ENCODE assay signal across 11 cellular contexts in the genomic region with DNA sequence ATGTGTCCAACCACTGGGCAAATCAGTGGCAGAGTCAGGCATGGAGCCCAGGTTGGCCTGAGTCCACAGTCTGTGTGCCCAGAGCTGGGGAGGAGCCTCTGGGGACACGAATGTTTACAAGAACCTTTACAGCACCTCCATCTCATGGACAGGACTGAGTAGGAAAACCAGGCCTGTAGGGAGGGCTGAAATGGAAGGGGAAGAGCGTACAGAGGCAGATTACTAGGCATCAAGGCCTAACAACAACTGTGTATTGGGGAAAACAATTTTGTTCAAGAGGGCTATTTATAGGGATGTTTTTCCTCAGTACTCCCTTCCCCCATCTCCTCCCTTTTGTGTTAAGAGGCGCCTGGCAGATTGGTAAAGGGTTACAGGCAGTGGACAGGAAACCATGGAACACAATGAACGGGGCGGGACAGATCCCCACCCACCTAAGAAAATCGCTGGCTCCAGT. TPM values are rescaled to one million over a fixed set of nuclear protein-coding genes. Genes with fewer than 3 reads are reported as not detected.
DNase-seq lines count a peak whose midpoint lies in the region; TF ChIP-seq lines count a peak whose summit lies in the region.
"Had no signal": no experiment of that assay in that cellular context is flagged by ENCODE, and none has a peak within 500 bp of the region (broad histone marks: within the 10 kb centered on the region; RNA-seq: fewer than 3 reads in every experiment).

No MANE protein-coding gene starts in this region.

- TF ChIP-seq CTCF in fibroblast of the aortic adventitia (IDR thresholded peaks at IDR 0.05; ENCODE audit: insufficient read depth, low read length), result no peak
- TF ChIP-seq CTCF in nephron (IDR thresholded peaks at IDR 0.05; ENCODE audit: unreplicated experiment in 3 of 3), result no peak
- TF ChIP-seq CTCF in uterus (IDR thresholded peaks at IDR 0.05), result no peak

- peaks cover 18% of the 10 kb centered on the region for H3K9me3 Mint-ChIP-seq in nephron

- no peaks in the 10 kb centered on the region for H3K27me3 Mint-ChIP-seq in nephron (ENCODE audit: low read depth)
- H3K27me3 Mint-ChIP-seq: activated naive CD8-positive, alpha-beta T cell had no signal

- no peak for TF ChIP-seq POLR2A in uterus (IDR thresholded peaks at IDR 0.05)

- peak overlapping the region; percentile 25 to 73 (median 50) for H3K27ac Mint-ChIP-seq in nephron
- H3K27ac Mint-ChIP-seq: activated naive CD8-positive, alpha-beta T cell had no signal

- H3K27me3 ChIP-seq in uterus, result no peaks in the 10 kb centered on the region
- H3K27me3 ChIP-seq: foreskin keratinocyte had no signal

- no peaks in the 10 kb centered on the region for H3K36me3 ChIP-seq in uterus

- no peak overlapping the region for H3K4me3 ChIP-seq in fibroblast of the aortic adventitia (ENCODE audit: low read depth, low read length)
- H3K4me3 ChIP-seq in uterus, result no peak overlapping the region

- H3K4me1 Mint-ChIP-seq in nephron, result peaks cover 8% of the 10 kb centered on the region

- intact Hi-C loops in uterus (cut with DNase I; ENCODE audit: low total_unique reads), result no loop called here

- H3K36me3 Mint-ChIP-seq in nephron (ENCODE audit: low read depth), result peaks cover 6% of the 10 kb centered on the region

- DNase-seq in NCI-H2171 treated with DMSO at 0.1 percent for 48 hours (lab: John Stamatoyannopoulos, UW) (peak; percentile 23), NCI-H2171 (lab: John Stamatoyannopoulos, UW) (no peak), fibroblast of the aortic adventitia (ENCODE audit: low read depth) (peak; percentile 31), uterus (peak; percentile 28 to 51), NCI-H510A treated with DMSO at 0.1 percent for 48 hours (lab: John Stamatoyannopoulos, UW) (no peak), SK-N-DZ (ENCODE audit: low spot score) (no peak)
- no peak for DNase-seq in activated CD4-positive, alpha-beta T cell treated with anti-CD3 and anti-CD28 coated beads, Interleukin-2, amount 50 U/mL, for 48 hours
- DNase-seq: foreskin keratinocyte, occipital lobe had no signal

- H3K4me1 ChIP-seq in uterus, result no peaks in the 10 kb centered on the region
- H3K4me1 ChIP-seq: foreskin keratinocyte had no signal

- H3K4me3 Mint-ChIP-seq in nephron, result no peak overlapping the region
- H3K4me3 Mint-ChIP-seq: activated naive CD8-positive, alpha-beta T cell had no signal

- H3K9me3 ChIP-seq in uterus, result no peaks in the 10 kb centered on the region

- peak overlapping the region; percentile 65 to 66 for H3K27ac ChIP-seq in uterus
- H3K27ac ChIP-seq: foreskin keratinocyte had no signal

RNA-seq across cellular contexts. Expression of a gene that starts 15.1 kb away (rescaled TPM):
- total RNA-seq in fibroblast of the aortic adventitia (ENCODE audit: low replicate concordance), result 11.4 and 23.5 TPM in 2 replicates
- total RNA-seq in uterus, result 10 to 100 TPM; 17.6 to 53.2 (median 29.4) TPM
- 0.02 TPM in 1 of 2 replicates, not detected in the other for polyA plus RNA-seq in SK-N-DZ (2014; cell fraction: cytosol; rRNA removed)
- polyA plus RNA-seq in SK-N-DZ (2014; cell fraction: nucleus; rRNA removed), result not detected in 2 replicates

RNA-seq across cellular contexts. Expression of a gene that starts 38.5 kb away (rescaled TPM):
- 22.4 and 41.3 TPM in 2 replicates for total RNA-seq in fibroblast of the aortic adventitia (ENCODE audit: low replicate concordance)
- total RNA-seq in uterus, result 10 to 100 TPM; 21.6 to 74.1 (median 49.8) TPM
- polyA plus RNA-seq in SK-N-DZ (2014; cell fraction: cytosol; rRNA removed), result 14.4 and 20.8 TPM in 2 replicates
- polyA plus RNA-seq in SK-N-DZ (2014; cell fraction: nucleus; rRNA removed), result 7.8 and 19.4 TPM in 2 replicates

Comparison
In these comparisons a context has a peak if more than half of its experiments do, and no peak if none do; other contexts are left out.
1. DNase-seq: peak in NCI-H2171 treated with DMSO at 0.1 percent for 48 hours (single experiment), fibroblast of the aortic adventitia (single experiment) and uterus (2 of 2); none in NCI-H2171 (single experiment), NCI-H510A treated with DMSO at 0.1 percent for 48 hours (single experiment), activated CD4-positive, alpha-beta T cell treated with anti-CD3 and anti-CD28 coated beads, Interleukin-2, amount 50 U/mL, for 48 hours (0 of 2) and SK-N-DZ (single experiment).